8 cellular contexts compared by ENCODE assay signal in genomic region chr1:228084325-228084724, GRCh38. TPM values are rescaled to one million over a fixed set of nuclear protein-coding genes. Genes with fewer than 3 reads are reported as not detected.
DNase-seq lines count a peak whose midpoint lies in the region; ATAC-seq and TF ChIP-seq lines count a peak whose summit lies in the region.

No MANE protein-coding gene starts in this region.

- H3K27ac Mint-ChIP-seq in IgD-negative memory B cell: peak overlapping the region; percentile 95 to 99 (median 97)

- TF ChIP-seq CTCF in AG04450 (IDR thresholded peaks at IDR 0.05; ENCODE audit: low read depth, low read length) (no peak), ascending aorta (IDR thresholded peaks at IDR 0.05) (no peak), kidney epithelial cell (IDR thresholded peaks at IDR 0.05; ENCODE audit: insufficient read depth, low read length, poor library complexity, severe bottlenecking) (no peak), testis (IDR thresholded peaks at IDR 0.05) (no peak)

- H3K4me3 ChIP-seq in AG04450 (ENCODE audit: low read depth, low read length) (peak overlapping the region; percentile 99), ascending aorta (peak overlapping the region; percentile 97 to 100), kidney epithelial cell (ENCODE audit: low read depth, low read length) (peak overlapping the region; percentile 97), testis (peak overlapping the region in 1 of 2 donors; percentile 100)

- peaks cover 3% of the 10 kb centered on the region for H3K36me3 Mint-ChIP-seq in IgD-negative memory B cell

- peaks cover 8% of the 10 kb centered on the region; the same call in 1 of the 2 replicates for H3K9me3 ChIP-seq in AG04450 (ENCODE audit: control insufficient read depth, insufficient read depth, low read length)
- no peaks in the 10 kb centered on the region for H3K9me3 ChIP-seq in ascending aorta
- H3K9me3 ChIP-seq in testis: no peaks in the 10 kb centered on the region

- H3K36me3 ChIP-seq in ascending aorta (peaks cover 5% of the 10 kb centered on the region in 2 donors), kidney epithelial cell (ENCODE audit: control insufficient read depth, insufficient read depth, low read length) (no peaks in the 10 kb centered on the region), testis (ENCODE audit: low read depth, missing control alignments) (no peaks in the 10 kb centered on the region)

- H3K27ac ChIP-seq in AG04450 (ENCODE audit: low read depth, low read length) (peak overlapping the region; percentile 73), ascending aorta (peak overlapping the region; percentile 99 to 100), testis (peak overlapping the region; percentile 99 to 100)

- WGBS in testis, 2 donors: 6 to 7% methylated on average over 3 of the region's 3 CpGs

- CTCF ChIA-PET in AG04450 (lab: Charles Lee): interaction anchor here (1.6 kb wide), 1 partner anchor 322 kb away, joined by 5 read pairs; no protein-coding TSS in a partner anchor

- H3K27me3 Mint-ChIP-seq in IgD-negative memory B cell: no peaks in the 10 kb centered on the region

- POLR2A ChIA-PET in AG04450 (lab: Yijun Ruan, JAX): interaction anchor here (0.6 to 0.8 kb wide), 2 partner anchors 16 to 358 kb away, joined by 5 read pairs; no protein-coding TSS in a partner anchor

- H3K4me3 Mint-ChIP-seq in IgD-negative memory B cell: peak overlapping the region; percentile 93 to 99 (median 96)

- DNase-seq in AG04450 (ENCODE audit: low read depth, low spot score): peak; percentile 50
- DNase-seq in ascending aorta (ENCODE audit: low spot score in 2 of 2): no peak
- DNase-seq in kidney epithelial cell (ENCODE audit: low read depth): no peak
- no peak for DNase-seq in testis
- no peak for DNase-seq in NCI-H1436 (lab: John Stamatoyannopoulos, UW)
- no peak for DNase-seq in NCI-H1417 (lab: John Stamatoyannopoulos, UW)

- no peak for ATAC-seq in HG02678 (IDR thresholded peaks at IDR 0.05; ENCODE audit: unreplicated experiment)

- H3K27me3 ChIP-seq in AG04450 (ENCODE audit: control insufficient read depth, insufficient read depth, low read length): no peaks in the 10 kb centered on the region
- H3K27me3 ChIP-seq in ascending aorta: no peaks in the 10 kb centered on the region
- no peaks in the 10 kb centered on the region for H3K27me3 ChIP-seq in kidney epithelial cell (ENCODE audit: control insufficient read depth, insufficient read depth, low read length)
- H3K27me3 ChIP-seq in testis: no peaks in the 10 kb centered on the region

- H3K4me1 ChIP-seq in ascending aorta: peaks cover 37 to 56% of the 10 kb centered on the region in 2 donors
- peaks cover 58% of the 10 kb centered on the region for H3K4me1 ChIP-seq in testis

- peaks cover 43 to 58% (median 45%) of the 10 kb centered on the region in 3 donors for H3K4me1 Mint-ChIP-seq in IgD-negative memory B cell

- intact Hi-C loops in ascending aorta (cut with DNase I): loop anchor here (5.0 kb wide), 2 partner anchors 347 to 522 kb away; partner anchors contain the start of genes JMJD4, SNAP47 and ZNF678
- intact Hi-C loops in testis (cut with DNase I; ENCODE audit: low total_unique reads): no loop called here

- no peaks in the 10 kb centered on the region for H3K9me3 Mint-ChIP-seq in IgD-negative memory B cell

- TF ChIP-seq POLR2A in testis (IDR thresholded peaks at IDR 0.05): no peak

RNA-seq across cellular contexts. Expression of gene ARF1, which starts 1.8 kb away (rescaled TPM):
- polyA plus RNA-seq in AG04450 (2011; rRNA removed) (445 and 528 TPM in 2 replicates), IgD-negative memory B cell (428 TPM), testis (ENCODE audit: insufficient read depth, low read depth, low replicate concordance) (637 TPM)
- polyA minus RNA-seq in AG04450 (2011; rRNA and poly(A)+ RNA removed): 703 and 979 TPM in 2 replicates
- total RNA-seq in ascending aorta (447 TPM), kidney epithelial cell (479 and 548 TPM in 2 replicates), testis (100 to 1,000 TPM; 426 to 488 TPM)

RNA-seq across cellular contexts. Expression of gene C1orf35, which starts 18.8 kb away (rescaled TPM):
- polyA plus RNA-seq in AG04450 (2011; rRNA removed) (3.6 and 4.4 TPM in 2 replicates), IgD-negative memory B cell (15.8 TPM), testis (ENCODE audit: insufficient read depth, low read depth, low replicate concordance) (11.3 TPM)
- polyA minus RNA-seq in AG04450 (2011; rRNA and poly(A)+ RNA removed): 0.51 and 0.70 TPM in 2 replicates
- total RNA-seq in ascending aorta (2.4 TPM), kidney epithelial cell (16.5 and 20.1 TPM in 2 replicates), testis (10 to 100 TPM; 19.4 to 25.0 TPM)

RNA-seq across cellular contexts. Expression of gene MRPL55, which starts 24.8 kb away (rescaled TPM):
- polyA plus RNA-seq in AG04450 (2011; rRNA removed): 33.4 and 52.9 TPM in 2 replicates
- 11.7 and 13.5 TPM in 2 replicates for polyA minus RNA-seq in AG04450 (2011; rRNA and poly(A)+ RNA removed)
- polyA plus RNA-seq in IgD-negative memory B cell: 146 TPM
- total RNA-seq in ascending aorta: 23.6 TPM
- total RNA-seq in kidney epithelial cell: 68.7 and 73.5 TPM in 2 replicates
- 100 to 1,000 TPM; 102 to 121 TPM for total RNA-seq in testis
- polyA plus RNA-seq in testis (ENCODE audit: insufficient read depth, low read depth, low replicate concordance): 63.1 TPM

RNA-seq across cellular contexts. Expression of gene GUK1, which starts 55.8 kb away (rescaled TPM):
- polyA plus RNA-seq in AG04450 (2011; rRNA removed) (177 and 230 TPM in 2 replicates), IgD-negative memory B cell (250 TPM), testis (ENCODE audit: insufficient read depth, low read depth, low replicate concordance) (236 TPM)
- polyA minus RNA-seq in AG04450 (2011; rRNA and poly(A)+ RNA removed): 59.6 and 84.3 TPM in 2 replicates
- total RNA-seq in ascending aorta (979 TPM), kidney epithelial cell (302 and 377 TPM in 2 replicates), testis (100 to 1,000 TPM; 298 to 343 TPM)
